ENCODE assay signal across 23 cellular contexts in the genomic region with DNA sequence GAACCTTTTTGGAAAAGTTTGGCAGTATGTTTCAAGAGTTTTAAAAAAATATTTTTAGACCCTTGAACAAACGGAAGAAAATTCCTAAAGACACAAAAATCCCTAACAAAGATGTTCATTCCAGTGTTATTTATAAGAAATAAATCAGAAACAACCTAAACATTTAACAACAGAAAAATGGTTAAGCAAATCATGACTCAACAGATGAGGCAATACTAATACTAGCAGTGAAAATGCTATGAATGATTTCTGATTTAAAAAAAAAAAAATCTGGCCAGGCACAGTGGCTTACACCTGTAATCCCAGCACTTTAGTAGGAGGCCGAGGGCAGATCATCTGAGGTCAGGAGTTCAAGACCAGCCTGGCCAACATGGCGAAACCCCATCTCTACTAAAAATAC.
DNase-seq lines count a peak whose midpoint lies in the region; ATAC-seq and FAIRE-seq lines count a peak whose summit lies in the region.
"Had no signal": no experiment of that assay in that cellular context is flagged by ENCODE, and none has a peak within 500 bp of the region (broad histone marks: within the 10 kb centered on the region; RNA-seq: fewer than 3 reads in every experiment).

No MANE protein-coding gene starts in this region.

- ATAC-seq in GM18858 (IDR thresholded peaks at IDR 0.05; ENCODE audit: unreplicated experiment) = no peak
- no peak for ATAC-seq in HG02884 (IDR thresholded peaks at IDR 0.05; ENCODE audit: unreplicated experiment)
- ATAC-seq: left cardiac atrium had no signal

- peak; percentile 32 for DNase-seq in EL
- peak; percentile 31 for DNase-seq in LoVo (ENCODE audit: low spot score)
- peak; percentile 58 for DNase-seq in iris pigment epithelial cell (ENCODE audit: low read depth)
- DNase-seq in NCI-H187 treated with DMSO at 0.1 percent for 48 hours (lab: John Stamatoyannopoulos, UW) = no peak
- no peak for DNase-seq in NCI-H2029 (lab: John Stamatoyannopoulos, UW)
- DNase-seq: activated CD4-positive, alpha-beta T cell treated with anti-CD3 and anti-CD28 coated beads for 4 hours; activated CD8-positive, alpha-beta memory T cell treated with anti-CD3 and anti-CD28 coated beads for 24 hours; activated gamma-delta T cell; activated T-cell treated with anti-CD3 and anti-CD28 coated beads, Interleukin-2, amount 50 U/mL, for 1 hour; cerebellar nuclear complex; DMS79; dorsolateral prefrontal cortex; left cardiac atrium; NCI-H1417; NCI-H2107; posterior cingulate gyrus; right lobe of liver; stimulated activated CD4-positive, alpha-beta T cell treated with anti-CD3 and anti-CD28 coated beads, Interleukin-12 subunit alpha, Interleukin-12 subunit beta, amount 100 ng/mL, for 4 hours; stimulated activated CD4-positive, alpha-beta T cell treated with anti-CD3 and anti-CD28 coated beads, Interleukin-4, amount 100 ng/mL, for 1 hour had no signal

- peak; percentile 33 for FAIRE-seq in endometrium (lab: Jason Lieb, UNC)
- FAIRE-seq: frontal cortex had no signal

Comparison
In these comparisons a context has a peak if more than half of its experiments do, and no peak if none do; other contexts are left out.
1. DNase-seq: peak in EL (single experiment), LoVo (single experiment) and iris pigment epithelial cell (single experiment); none in NCI-H187 treated with DMSO at 0.1 percent for 48 hours (single experiment) and NCI-H2029 (single experiment).